19 cellular contexts compared by ENCODE assay signal in the genomic region with DNA sequence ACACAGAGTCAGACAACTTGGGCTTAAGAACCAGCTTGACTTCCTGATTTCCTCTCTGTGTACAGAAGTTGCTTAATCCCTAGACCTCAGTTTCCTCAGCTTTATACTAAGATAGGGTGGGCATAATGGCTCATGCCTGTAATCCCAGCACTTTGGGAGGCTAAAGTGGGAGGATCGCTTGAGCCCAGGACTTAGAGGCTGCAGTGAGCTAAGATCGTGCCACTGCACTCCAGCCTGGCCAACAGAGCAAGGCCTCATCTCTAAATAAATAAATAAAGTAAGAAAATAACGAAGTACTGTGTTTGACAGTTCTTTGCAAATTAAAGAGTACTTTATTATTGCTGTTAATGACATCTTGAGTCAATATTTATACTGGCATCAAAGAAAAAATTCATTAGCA.
"Had no signal": no experiment of that assay in that cellular context is flagged by ENCODE, and none has a peak within 500 bp of the region (broad histone marks: within the 10 kb centered on the region; RNA-seq: fewer than 3 reads in every experiment).

No MANE protein-coding gene starts in this region.

- H3K27ac Mint-ChIP-seq: naive thymus-derived CD4-positive, alpha-beta T cell; nephron progenitor cell; stimulated activated naive CD8-positive, alpha-beta T cell treated with anti-CD3 and anti-CD28 coated beads, Interleukin-15, amount 100 ng/mL, for 72 hours had no signal

- H3K4me3 Mint-ChIP-seq: naive thymus-derived CD4-positive, alpha-beta T cell; nephron progenitor cell; stimulated activated naive CD8-positive, alpha-beta T cell treated with anti-CD3 and anti-CD28 coated beads, Interleukin-15, amount 100 ng/mL, for 72 hours had no signal

- H3K36me3 Mint-ChIP-seq: naive thymus-derived CD4-positive, alpha-beta T cell had no signal

- DNase-seq: dorsolateral prefrontal cortex; effector CD4-positive, alpha-beta T cell; foreskin fibroblast; gastrocnemius medialis; left lung; mesendoderm; midbrain; naive thymus-derived CD4-positive, alpha-beta T cell; nephron progenitor cell; nucleus accumbens; stimulated activated CD4-positive, alpha-beta T cell treated with anti-CD3 and anti-CD28 coated beads, Interleukin-12 subunit alpha, Interleukin-12 subunit beta, amount 100 ng/mL, for 4 hours; stimulated activated CD4-positive, alpha-beta T cell treated with anti-CD3 and anti-CD28 coated beads, Interleukin-1b, Interleukin-23, amount 100 ng/mL, for 48 hours; stimulated activated CD4-positive, alpha-beta T cell treated with anti-CD3 and anti-CD28 coated beads, Interleukin-4, amount 100 ng/mL, for 1 hour; stimulated activated CD8-positive, alpha-beta memory T cell treated with anti-CD3 and anti-CD28 coated beads, Interleukin-4, amount 100 ng/mL, for 48 hours; stimulated activated naive CD4-positive, alpha-beta T cell; stimulated activated naive CD8-positive, alpha-beta T cell treated with anti-CD3 and anti-CD28 coated beads, Interleukin-15, amount 100 ng/mL, for 72 hours; transverse colon had no signal

- H3K4me1 Mint-ChIP-seq: stimulated activated naive CD8-positive, alpha-beta T cell treated with anti-CD3 and anti-CD28 coated beads, Interleukin-15, amount 100 ng/mL, for 72 hours had no signal

- ATAC-seq: esophagus mucosa; gastrocnemius medialis; left lung; naive thymus-derived CD4-positive, alpha-beta T cell; sciatic nerve; stimulated activated naive CD8-positive, alpha-beta T cell treated with anti-CD3 and anti-CD28 coated beads, Interleukin-15, amount 100 ng/mL, for 72 hours had no signal

- H3K27me3 Mint-ChIP-seq: stimulated activated naive CD8-positive, alpha-beta T cell treated with anti-CD3 and anti-CD28 coated beads, Interleukin-15, amount 100 ng/mL, for 72 hours had no signal
